In genomic region chr1:44705938-44706337, GRCh38 we compare ENCODE assay signal across 35 cellular contexts. TPM values are rescaled to one million over a fixed set of nuclear protein-coding genes. Genes with fewer than 3 reads are reported as not detected.
"Had no signal": no experiment of that assay in that cellular context is flagged by ENCODE, and none has a peak within 500 bp of the region (broad histone marks: within the 10 kb centered on the region; RNA-seq: fewer than 3 reads in every experiment).

No MANE protein-coding gene starts in this region.

- H3K27me3 ChIP-seq: adrenal gland, neural progenitor cell, tibial nerve had no signal

- H3K4me3 ChIP-seq: adrenal gland, neural progenitor cell, psoas muscle, smooth muscle cell, tibial nerve had no signal

- H3K4me3 Mint-ChIP-seq: activated B cell treated with CpG ODN at 0.5 μM for 24 hours; activated CD8-positive, alpha-beta memory T cell treated with anti-CD3 and anti-CD28 coated beads, Interleukin-2, amount 10 ng/mL, durations not matched to agents 7 days and 5 days; activated CD8-positive, alpha-beta T cell treated with anti-CD3 and anti-CD28 coated beads for 36 hours; brain; effector memory CD8-positive, alpha-beta T cell; naive thymus-derived CD8-positive, alpha-beta T cell; neural progenitor cell had no signal

- H3K36me3 Mint-ChIP-seq: activated CD8-positive, alpha-beta memory T cell treated with anti-CD3 and anti-CD28 coated beads, Interleukin-2, amount 10 ng/mL, durations not matched to agents 7 days and 5 days; activated naive CD4-positive, alpha-beta T cell treated with anti-CD3 and anti-CD28 coated beads, Interleukin-2, amount 50 U/mL, for 72 hours; brain; naive thymus-derived CD8-positive, alpha-beta T cell had no signal

- ATAC-seq: activated CD8-positive, alpha-beta memory T cell treated with anti-CD3 and anti-CD28 coated beads, Interleukin-2, amount 10 ng/mL, durations not matched to agents 7 days and 5 days; activated CD8-positive, alpha-beta T cell treated with anti-CD3 and anti-CD28 coated beads for 36 hours; activated naive CD4-positive, alpha-beta T cell treated with anti-CD3 and anti-CD28 coated beads, Interleukin-2, amount 50 U/mL, for 72 hours; effector memory CD8-positive, alpha-beta T cell; left colon; naive thymus-derived CD8-positive, alpha-beta T cell; psoas muscle had no signal

- FAIRE-seq: endothelial cell of umbilical vein, keratinocyte had no signal

- H3K27ac ChIP-seq: adrenal gland, neural progenitor cell, parathyroid adenoma, psoas muscle, tibial nerve had no signal

- H3K27ac Mint-ChIP-seq: activated B cell treated with CpG ODN at 0.5 μM for 24 hours; activated CD8-positive, alpha-beta memory T cell treated with anti-CD3 and anti-CD28 coated beads, Interleukin-2, amount 10 ng/mL, durations not matched to agents 7 days and 5 days; activated CD8-positive, alpha-beta T cell treated with anti-CD3 and anti-CD28 coated beads for 36 hours; activated naive CD4-positive, alpha-beta T cell treated with anti-CD3 and anti-CD28 coated beads, Interleukin-2, amount 50 U/mL, for 72 hours; activated T-helper 2 cell treated with anti-CD3 and anti-CD28 coated beads, Interferon-gamma antibody, Interleukin-2, Interleukin-4, amounts not matched to agents 10 μg/mL and 5 μg/mL and 100 μg/mL, durations not matched to agents 14 hours and 24 hours and 36 hours; brain; effector memory CD8-positive, alpha-beta T cell; neural progenitor cell had no signal

- DNase-seq: activated B cell treated with CpG ODN at 0.5 μM for 24 hours; activated CD4-positive, alpha-beta T cell treated with anti-CD3 and anti-CD28 coated beads, Interleukin-2, amount 50 U/mL, for 1 hour; activated CD8-positive, alpha-beta memory T cell treated with anti-CD3 and anti-CD28 coated beads, Interleukin-2, amount 10 ng/mL, durations not matched to agents 7 days and 5 days; activated CD8-positive, alpha-beta T cell treated with anti-CD3 and anti-CD28 coated beads for 36 hours; activated T-cell treated with anti-CD3 and anti-CD28 coated beads, Interleukin-2, amount 50 U/mL, for 48 hours; aorta; caudate nucleus; cortex of kidney; effector memory CD8-positive, alpha-beta T cell; foreskin fibroblast; head of caudate nucleus; hippocampal formation; left colon; midbrain; naive thymus-derived CD8-positive, alpha-beta T cell; occipital lobe; psoas muscle; stimulated activated CD4-positive, alpha-beta T cell treated with anti-CD3 and anti-CD28 coated beads, Interleukin-15, amount 100 ng/mL, for 24 hours; stimulated activated CD4-positive, alpha-beta T cell treated with anti-CD3 and anti-CD28 coated beads, Interleukin-2, amount 100 ng/mL, for 24 hours; stimulated activated naive CD4-positive, alpha-beta T cell; T-helper 2 cell had no signal

- H3K4me1 Mint-ChIP-seq: brain had no signal

- H3K27me3 Mint-ChIP-seq: activated B cell treated with CpG ODN at 0.5 μM for 24 hours; activated CD8-positive, alpha-beta T cell treated with anti-CD3 and anti-CD28 coated beads for 36 hours; brain; naive thymus-derived CD8-positive, alpha-beta T cell had no signal

- H3K9me3 Mint-ChIP-seq: activated B cell treated with CpG ODN at 0.5 μM for 24 hours; activated CD8-positive, alpha-beta T cell treated with anti-CD3 and anti-CD28 coated beads for 36 hours; activated naive CD4-positive, alpha-beta T cell treated with anti-CD3 and anti-CD28 coated beads, Interleukin-2, amount 50 U/mL, for 72 hours; activated T-helper 2 cell treated with anti-CD3 and anti-CD28 coated beads, Interferon-gamma antibody, Interleukin-2, Interleukin-4, amounts not matched to agents 10 μg/mL and 5 μg/mL and 100 μg/mL, durations not matched to agents 14 hours and 24 hours and 36 hours; effector memory CD8-positive, alpha-beta T cell; naive thymus-derived CD8-positive, alpha-beta T cell had no signal

- H3K36me3 ChIP-seq: adrenal gland, neural progenitor cell, tibial nerve had no signal

RNA-seq across cellular contexts. Expression of gene RNU5D-1, which starts 25.0 kb away (rescaled TPM):
- total RNA-seq: activated B cell treated with CpG ODN at 0.5 μM for 24 hours; activated CD8-positive, alpha-beta memory T cell treated with anti-CD3 and anti-CD28 coated beads, Interleukin-2, amount 10 ng/mL, durations not matched to agents 7 days and 5 days; activated CD8-positive, alpha-beta T cell treated with anti-CD3 and anti-CD28 coated beads for 36 hours; activated naive CD4-positive, alpha-beta T cell treated with anti-CD3 and anti-CD28 coated beads, Interleukin-2, amount 50 U/mL, for 72 hours; activated T-helper 2 cell treated with anti-CD3 and anti-CD28 coated beads, Interferon-gamma antibody, Interleukin-2, Interleukin-4, amounts not matched to agents 10 μg/mL and 5 μg/mL and 100 μg/mL, durations not matched to agents 14 hours and 24 hours and 36 hours; adrenal gland; aorta; chondrocyte; endothelial cell of umbilical vein; left colon; lower leg skin; naive thymus-derived CD8-positive, alpha-beta T cell; occipital lobe; psoas muscle; smooth muscle cell; temporal lobe; tibial nerve; ureter had no signal

RNA-seq across cellular contexts. Expression of gene ARMH1, which starts 31.4 kb away (rescaled TPM):
- total RNA-seq: endothelial cell of umbilical vein had no signal
